11 cellular contexts compared by ENCODE assay signal in genomic region chr12:12482959-12483358, GRCh38.
DNase-seq lines count a peak whose midpoint lies in the region; ATAC-seq, FAIRE-seq and TF ChIP-seq lines count a peak whose summit lies in the region.
"Had no signal": no experiment of that assay in that cellular context is flagged by ENCODE, and none has a peak within 500 bp of the region (broad histone marks: within the 10 kb centered on the region; RNA-seq: fewer than 3 reads in every experiment).

No MANE protein-coding gene starts in this region.

- no peaks in the 10 kb centered on the region for H3K9me2 ChIP-seq in Karpas-422 (replicated peaks; ENCODE audit: insufficient read depth, low read length)

- H4K20me1 ChIP-seq in Karpas-422 (ENCODE audit: insufficient read depth, low read depth, low read length): no peaks in the 10 kb centered on the region

- H3K36me3 Mint-ChIP-seq in activated T-cell treated with anti-CD3 and anti-CD28 coated beads, Interleukin-2, amount 50 U/mL, for 72 hours (ENCODE audit: insufficient read depth in 2 of 2): peaks cover 33 to 48% of the 10 kb centered on the region in 2 donors
- H3K36me3 Mint-ChIP-seq in activated T-helper 2 cell treated with anti-CD3 and anti-CD28 coated beads, Interferon-gamma antibody, Interleukin-2, Interleukin-4, amounts not matched to agents 10 μg/mL and 5 μg/mL and 100 μg/mL, durations not matched to agents 14 hours and 24 hours and 36 hours (ENCODE audit: low read depth): peaks cover 84% of the 10 kb centered on the region

- no peak for FAIRE-seq in pancreas (lab: Jason Lieb, UNC)

- no peaks in the 10 kb centered on the region for H3K27me3 Mint-ChIP-seq in activated T-cell treated with anti-CD3 and anti-CD28 coated beads, Interleukin-2, amount 50 U/mL, for 72 hours (ENCODE audit: low read depth)
- no peaks in the 10 kb centered on the region for H3K27me3 Mint-ChIP-seq in activated T-helper 2 cell treated with anti-CD3 and anti-CD28 coated beads, Interferon-gamma antibody, Interleukin-2, Interleukin-4, amounts not matched to agents 10 μg/mL and 5 μg/mL and 100 μg/mL, durations not matched to agents 14 hours and 24 hours and 36 hours (ENCODE audit: low read depth)
- H3K27me3 Mint-ChIP-seq: IgD-negative memory B cell had no signal

- peak overlapping the region; percentile 46 for H3K4me3 ChIP-seq in thymus (ENCODE audit: low read length)
- no peak overlapping the region for H3K4me3 ChIP-seq in pancreas
- H3K4me3 ChIP-seq in Karpas-422 (ENCODE audit: low read length): no peak overlapping the region

- no peak overlapping the region for H3K9ac ChIP-seq in Karpas-422 (ENCODE audit: low read length)

- H3K9me3 Mint-ChIP-seq in activated T-cell treated with anti-CD3 and anti-CD28 coated beads, Interleukin-2, amount 50 U/mL, for 72 hours: peaks cover under 1 to 1% of the 10 kb centered on the region in 2 donors
- no peaks in the 10 kb centered on the region for H3K9me3 Mint-ChIP-seq in activated T-helper 2 cell treated with anti-CD3 and anti-CD28 coated beads, Interferon-gamma antibody, Interleukin-2, Interleukin-4, amounts not matched to agents 10 μg/mL and 5 μg/mL and 100 μg/mL, durations not matched to agents 14 hours and 24 hours and 36 hours
- H3K9me3 Mint-ChIP-seq: IgD-negative memory B cell had no signal

- WGBS in thymus: 93% methylated on average over 6 of the region's 6 CpGs
- whole genome bisulfite sequencing in pancreas, 2 donors: 86 to 87% methylated on average over 6 of the region's 6 CpGs

- H3K4me2 ChIP-seq in Karpas-422 (ENCODE audit: low read depth, low read length, poor library complexity, severe bottlenecking): no peak overlapping the region

- H3K4me3 Mint-ChIP-seq in activated T-cell treated with anti-CD3 and anti-CD28 coated beads, Interleukin-2, amount 50 U/mL, for 72 hours: peak overlapping the region; percentile 83 to 87
- peak overlapping the region; percentile 81 for H3K4me3 Mint-ChIP-seq in activated T-helper 2 cell treated with anti-CD3 and anti-CD28 coated beads, Interferon-gamma antibody, Interleukin-2, Interleukin-4, amounts not matched to agents 10 μg/mL and 5 μg/mL and 100 μg/mL, durations not matched to agents 14 hours and 24 hours and 36 hours (ENCODE audit: low read depth)

- H3K27ac ChIP-seq in thymus (ENCODE audit: low read depth) (peak overlapping the region; percentile 96), pancreas (peak overlapping the region in 2 of 4 donors; percentile 9 to 26), Karpas-422 (ENCODE audit: low read length) (no peak overlapping the region)
- H3K27ac ChIP-seq: WERI-Rb-1 had no signal

- H3K27me3 ChIP-seq in thymus (ENCODE audit: control insufficient read depth, insufficient read depth): no peaks in the 10 kb centered on the region
- no peaks in the 10 kb centered on the region for H3K27me3 ChIP-seq in pancreas
- H3K27me3 ChIP-seq in Karpas-422 (ENCODE audit: low read length): no peaks in the 10 kb centered on the region

- peaks cover 20% of the 10 kb centered on the region for H3K4me1 ChIP-seq in thymus (ENCODE audit: control insufficient read depth, insufficient read depth, low read length)
- H3K4me1 ChIP-seq in pancreas: peaks cover 0 to 13% (median 10%) of the 10 kb centered on the region in 3 donors
- no peaks in the 10 kb centered on the region for H3K4me1 ChIP-seq in Karpas-422 (ENCODE audit: low read length)

- no peaks in the 10 kb centered on the region for H3K79me2 ChIP-seq in Karpas-422 (ENCODE audit: low read length)

- no peak for DNase-seq in activated T-cell treated with anti-CD3 and anti-CD28 coated beads, Interleukin-2, amount 50 U/mL, for 72 hours
- DNase-seq in activated T-cell treated with anti-CD3 and anti-CD28 coated beads, Interleukin-2, amount 50 U/mL, for 1 hour: no peak
- no peak for DNase-seq in activated T-helper 2 cell treated with anti-CD3 and anti-CD28 coated beads, Interferon-gamma antibody, Interleukin-2, Interleukin-4, amounts not matched to agents 10 μg/mL and 5 μg/mL and 100 μg/mL, durations not matched to agents 14 hours and 24 hours and 36 hours (ENCODE audit: low spot score)
- DNase-seq in pancreas: no peak
- DNase-seq in Karpas-422: no peak
- DNase-seq: NCI-H526 treated with DMSO at 0.1 percent for 48 hours, WERI-Rb-1 had no signal

- TF ChIP-seq CTCF in pancreas (IDR thresholded peaks at IDR 0.05): no peak

- intact Hi-C loops in activated T-helper 2 cell treated with anti-CD3 and anti-CD28 coated beads, Interferon-gamma antibody, Interleukin-2, Interleukin-4, amounts not matched to agents 10 μg/mL and 5 μg/mL and 100 μg/mL, durations not matched to agents 14 hours and 24 hours and 36 hours (cut with micrococcal nuclease): loop anchor here (1.0 to 5.0 kb wide), 4 partner anchors 18 to 234 kb away; partner anchors contain the start of gene CDKN1B
- intact Hi-C loops in pancreas (cut with DNase I): no loop called here

- no peaks in the 10 kb centered on the region for H3K9me3 ChIP-seq in thymus (ENCODE audit: control insufficient read depth)
- H3K9me3 ChIP-seq in pancreas: no peaks in the 10 kb centered on the region
- no peaks in the 10 kb centered on the region for H3K9me3 ChIP-seq in Karpas-422 (ENCODE audit: low read length)

- H3K4me1 Mint-ChIP-seq in activated T-cell treated with anti-CD3 and anti-CD28 coated beads, Interleukin-2, amount 50 U/mL, for 72 hours (ENCODE audit: low read depth): peaks cover 76% of the 10 kb centered on the region
- peaks cover 69% of the 10 kb centered on the region for H3K4me1 Mint-ChIP-seq in activated T-helper 2 cell treated with anti-CD3 and anti-CD28 coated beads, Interferon-gamma antibody, Interleukin-2, Interleukin-4, amounts not matched to agents 10 μg/mL and 5 μg/mL and 100 μg/mL, durations not matched to agents 14 hours and 24 hours and 36 hours (ENCODE audit: low read depth)

- H3K36me3 ChIP-seq in thymus (ENCODE audit: control insufficient read depth, insufficient read depth) (peaks cover 33% of the 10 kb centered on the region), pancreas (peaks cover 0 to 36% (median 0%) of the 10 kb centered on the region in 3 donors), Karpas-422 (ENCODE audit: insufficient read depth, low read length) (no peaks in the 10 kb centered on the region)

- H3K27ac Mint-ChIP-seq in activated T-cell treated with anti-CD3 and anti-CD28 coated beads, Interleukin-2, amount 50 U/mL, for 72 hours: peak overlapping the region; percentile 96
- peak overlapping the region; percentile 97 for H3K27ac Mint-ChIP-seq in activated T-helper 2 cell treated with anti-CD3 and anti-CD28 coated beads, Interferon-gamma antibody, Interleukin-2, Interleukin-4, amounts not matched to agents 10 μg/mL and 5 μg/mL and 100 μg/mL, durations not matched to agents 14 hours and 24 hours and 36 hours

- ATAC-seq in activated T-cell treated with anti-CD3 and anti-CD28 coated beads, Interleukin-2, amount 50 U/mL, for 72 hours (replicated peaks in 1 of 2): no peak
- peak; percentile 43 for ATAC-seq in HG03469 (IDR thresholded peaks at IDR 0.05; ENCODE audit: unreplicated experiment)
- no peak for ATAC-seq in GM19023 (IDR thresholded peaks at IDR 0.05; ENCODE audit: unreplicated experiment)
- ATAC-seq in pancreas: no peak

- H2AFZ ChIP-seq in Karpas-422 (ENCODE audit: low read length): no peak overlapping the region
